In the genomic region with DNA sequence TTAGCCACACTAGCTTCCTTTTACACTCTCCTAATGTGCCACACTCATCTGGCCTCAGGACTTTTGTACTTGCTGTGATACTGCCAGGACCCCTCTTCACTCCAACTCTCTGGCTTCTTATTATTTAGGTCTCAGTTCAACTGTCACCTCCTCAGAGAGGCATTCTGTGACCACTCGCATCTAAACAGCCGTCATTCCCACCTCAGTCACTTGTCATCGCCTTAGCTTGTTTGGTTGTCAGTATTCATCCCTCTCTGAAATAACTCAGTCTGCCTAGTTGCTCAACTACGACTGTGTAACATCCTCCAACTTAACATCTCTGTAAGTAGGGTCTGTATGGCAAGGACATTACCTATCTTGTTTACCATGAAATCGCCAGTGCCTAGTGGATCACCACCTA, we compare ENCODE assay signal across 15 cellular contexts. TPM values are rescaled to one million over a fixed set of nuclear protein-coding genes. Genes with fewer than 3 reads are reported as not detected.
DNase-seq lines count a peak whose midpoint lies in the region; ATAC-seq and TF ChIP-seq lines count a peak whose summit lies in the region.
"Had no signal": no experiment of that assay in that cellular context is flagged by ENCODE, and none has a peak within 500 bp of the region (broad histone marks: within the 10 kb centered on the region; RNA-seq: fewer than 3 reads in every experiment).

No MANE protein-coding gene starts in this region.

- H3K9me3 ChIP-seq in naive thymus-derived CD4-positive, alpha-beta T cell (ENCODE audit: control insufficient read depth in 2 of 3, low read length in 3 of 3): no peaks in the 10 kb centered on the region
- no peaks in the 10 kb centered on the region for H3K9me3 ChIP-seq in aorta (ENCODE audit: control insufficient read depth, low read length)
- H3K9me3 ChIP-seq: HAP-1, testis had no signal

- CTCF ChIA-PET in naive thymus-derived CD4-positive, alpha-beta T cell (lab: Charles Lee): interaction anchor here (1.0 to 1.7 kb wide), 3 partner anchors 9 to 54 kb away, joined by 3 to 5 read pairs (median 3); no protein-coding TSS in a partner anchor

- intact Hi-C loops in CD14-positive monocyte (cut with micrococcal nuclease) (no loop called here), aorta (cut with DNase I) (no loop called here)
- intact Hi-C loops in naive thymus-derived CD4-positive, alpha-beta T cell (cut with micrococcal nuclease): loop anchor here in 1 of 2 donors (1.0 to 2.0 kb wide), 2 partner anchors 47 to 54 kb away; no protein-coding TSS in a partner anchor

- no peak for DNase-seq in CD14-positive monocyte (ENCODE audit: low spot score)
- DNase-seq in DMS53 treated with DMSO at 0.1 percent for 48 hours (lab: John Stamatoyannopoulos, UW; ENCODE audit: unreplicated experiment): peak; percentile 61
- DNase-seq in coronary artery (ENCODE audit: low spot score): no peak
- DNase-seq in naive thymus-derived CD4-positive, alpha-beta T cell: no peak
- no peak for DNase-seq in aorta
- no peak for DNase-seq in NOMO-1 treated with DMSO at 0.1 percent for 48 hours (lab: John Stamatoyannopoulos, UW; ENCODE audit: unreplicated experiment)
- DNase-seq in amniotic stem cell (lab: John Stamatoyannopoulos, UW): no peak
- DNase-seq: DND-41; effector CD4-positive, alpha-beta T cell; NCI-H510A; PC-3; testis had no signal

- H3K4me3 ChIP-seq in coronary artery (no peak overlapping the region), aorta (ENCODE audit: low read length in 2 of 2) (no peak overlapping the region)
- no peak overlapping the region for H3K4me3 ChIP-seq in naive thymus-derived CD4-positive, alpha-beta T cell (ENCODE audit: low read length)
- H3K4me3 ChIP-seq: HAP-1, testis had no signal

- H3K4me1 Mint-ChIP-seq in CD14-positive monocyte: peaks cover 22% of the 10 kb centered on the region
- H3K4me1 Mint-ChIP-seq in naive thymus-derived CD4-positive, alpha-beta T cell: peaks cover 48 to 92% (median 86%) of the 10 kb centered on the region in 7 donors

- H3K27ac ChIP-seq in coronary artery: peak overlapping the region; percentile 7 to 67
- H3K27ac ChIP-seq in naive thymus-derived CD4-positive, alpha-beta T cell (ENCODE audit: low read depth, low read length): peak overlapping the region; percentile 62
- H3K27ac ChIP-seq in aorta (ENCODE audit: low read depth in 1 of 2, low read length in 2 of 2): no peak overlapping the region
- H3K27ac ChIP-seq: parathyroid adenoma, testis had no signal

- ATAC-seq in naive thymus-derived CD4-positive, alpha-beta T cell: no peak
- ATAC-seq in aorta (ENCODE audit: low FRiP score): no peak
- ATAC-seq in HG03521 (IDR thresholded peaks at IDR 0.05; ENCODE audit: unreplicated experiment): no peak
- ATAC-seq: PC-3 had no signal

- peak overlapping the region in 4 of 7 donors; percentile 18 to 66 (median 23) for H3K27ac Mint-ChIP-seq in CD14-positive monocyte
- peak overlapping the region; percentile 64 to 93 (median 75) for H3K27ac Mint-ChIP-seq in naive thymus-derived CD4-positive, alpha-beta T cell

- WGBS in aorta, 2 donors: 96 to 98% methylated on average over 5 of the region's 5 CpGs

- TF ChIP-seq CTCF in CD14-positive monocyte (IDR thresholded peaks at IDR 0.05) (no peak), coronary artery (IDR thresholded peaks at IDR 0.05) (no peak)

- H3K9me3 Mint-ChIP-seq in CD14-positive monocyte: no peaks in the 10 kb centered on the region
- no peaks in the 10 kb centered on the region for H3K9me3 Mint-ChIP-seq in naive thymus-derived CD4-positive, alpha-beta T cell

- peaks cover 12 to 16% of the 10 kb centered on the region in 2 donors for H3K36me3 Mint-ChIP-seq in CD14-positive monocyte
- H3K36me3 Mint-ChIP-seq in naive thymus-derived CD4-positive, alpha-beta T cell: peaks cover 5 to 25% (median 11%) of the 10 kb centered on the region in 5 donors

- peaks cover 0 to 16% (median 0%) of the 10 kb centered on the region in 3 experiments for H3K36me3 ChIP-seq in naive thymus-derived CD4-positive, alpha-beta T cell (ENCODE audit: control insufficient read depth in 2 of 3, insufficient read depth in 3 of 3, low read length in 3 of 3)
- no peaks in the 10 kb centered on the region for H3K36me3 ChIP-seq in aorta (ENCODE audit: control insufficient read depth in 1 of 2, insufficient read depth in 2 of 2, low read length in 1 of 2)
- H3K36me3 ChIP-seq: HAP-1 had no signal

- H3K27me3 ChIP-seq in naive thymus-derived CD4-positive, alpha-beta T cell (ENCODE audit: control insufficient read depth in 2 of 2, insufficient read depth in 2 of 2, low read length in 2 of 2): no peaks in the 10 kb centered on the region
- H3K27me3 ChIP-seq in aorta (ENCODE audit: control insufficient read depth in 1 of 2, insufficient read depth in 2 of 2, low read length in 1 of 2): no peaks in the 10 kb centered on the region
- H3K27me3 ChIP-seq: testis had no signal

- no peak overlapping the region for H3K4me3 Mint-ChIP-seq in CD14-positive monocyte
- H3K4me3 Mint-ChIP-seq in naive thymus-derived CD4-positive, alpha-beta T cell: peak overlapping the region; percentile 0 to 77 (median 62)

- H3K4me1 ChIP-seq in naive thymus-derived CD4-positive, alpha-beta T cell (ENCODE audit: control insufficient read depth in 2 of 2, insufficient read depth in 2 of 2, low read length in 2 of 2): peaks cover 20 to 64% of the 10 kb centered on the region in 2 donors
- H3K4me1 ChIP-seq in aorta (ENCODE audit: control insufficient read depth in 1 of 2, insufficient read depth in 2 of 2, low read length in 2 of 2): peaks cover 3 to 9% of the 10 kb centered on the region in 2 donors
- H3K4me1 ChIP-seq: HAP-1 had no signal

- H3K27me3 Mint-ChIP-seq in CD14-positive monocyte (ENCODE audit: low read depth in 3 of 3): no peaks in the 10 kb centered on the region
- no peaks in the 10 kb centered on the region for H3K27me3 Mint-ChIP-seq in naive thymus-derived CD4-positive, alpha-beta T cell

- POLR2A ChIA-PET in naive thymus-derived CD4-positive, alpha-beta T cell (lab: Charles Lee): interaction anchor here (0.6 to 1.4 kb wide), 7 partner anchors 8 to 68 kb away, joined by 3 to 7 read pairs (median 5); no protein-coding TSS in a partner anchor

RNA-seq across cellular contexts. Expression of a gene that starts 27.2 kb away (rescaled TPM):
- polyA plus RNA-seq in CD14-positive monocyte (10 to 100 TPM; 35.1 to 35.9 TPM), aorta (10 to 100 TPM in 1 of 2 donors, 1 to 10 TPM in 1; 4.9 to 18.4 TPM)
- 100 to 1,000 TPM; 125 to 308 (median 240) TPM for total RNA-seq in naive thymus-derived CD4-positive, alpha-beta T cell
- 100 to 1,000 TPM; 262 to 349 TPM for polyA plus RNA-seq in naive thymus-derived CD4-positive, alpha-beta T cell
- total RNA-seq in aorta: 10 to 100 TPM; 41.0 to 65.8 TPM

Comparison
In these comparisons a context has a peak if more than half of its experiments do, and no peak if none do; other contexts are left out.
1. H3K4me3 Mint-ChIP-seq: peak in naive thymus-derived CD4-positive, alpha-beta T cell (10 of 10); none in CD14-positive monocyte (0 of 2).
2. H3K27ac ChIP-seq: peak in coronary artery (2 of 2) and naive thymus-derived CD4-positive, alpha-beta T cell (single experiment); none in aorta (0 of 2).
3. RNA of a gene that starts 27.2 kb away (polyA plus RNA-seq): 262 to 349 TPM in naive thymus-derived CD4-positive, alpha-beta T cell; 35.1 to 35.9 TPM in CD14-positive monocyte and 4.9 to 18.4 TPM in aorta; every median in the first group is over 4 times any median in the second.